10 cellular contexts compared by ENCODE assay signal in the genomic region with DNA sequence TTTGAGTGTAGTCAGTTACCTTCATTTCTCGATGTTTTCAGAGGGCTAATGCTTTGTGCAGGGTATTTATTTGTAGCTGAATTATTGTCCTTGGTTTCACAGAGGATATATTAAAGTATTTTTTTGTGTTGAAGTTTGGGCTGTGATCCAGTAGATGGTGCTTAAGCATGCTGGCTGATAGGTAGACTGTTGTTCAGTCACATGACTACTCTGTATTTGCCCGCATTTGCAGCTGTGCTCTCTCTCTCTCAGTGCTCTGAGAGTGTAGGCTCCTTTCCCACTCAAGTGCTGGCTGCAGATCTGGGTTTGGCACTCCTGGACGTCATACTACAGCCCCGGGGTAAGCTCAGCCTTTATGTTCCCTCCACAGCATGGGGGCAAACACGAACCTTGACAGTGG. TPM values are rescaled to one million over a fixed set of nuclear protein-coding genes. Genes with fewer than 3 reads are reported as not detected.
DNase-seq lines count a peak whose midpoint lies in the region; ATAC-seq and TF ChIP-seq lines count a peak whose summit lies in the region.
"Had no signal": no experiment of that assay in that cellular context is flagged by ENCODE, and none has a peak within 500 bp of the region (broad histone marks: within the 10 kb centered on the region; RNA-seq: fewer than 3 reads in every experiment).

No MANE protein-coding gene starts in this region.

- H3K27me3 ChIP-seq in fibroblast of lung (ENCODE audit: control insufficient read depth, insufficient read depth, low read length) (no peaks in the 10 kb centered on the region), upper lobe of left lung (no peaks in the 10 kb centered on the region)

- ATAC-seq in upper lobe of left lung (ENCODE audit: low FRiP score in 2 of 2), result no peak
- ATAC-seq: activated naive CD4-positive, alpha-beta T cell treated with anti-CD3 and anti-CD28 coated beads, Interleukin-2, amount 50 U/mL, for 72 hours; stimulated activated naive CD8-positive, alpha-beta T cell treated with anti-CD3 and anti-CD28 coated beads, Interleukin-15, amount 100 ng/mL, for 72 hours had no signal

- no peak overlapping the region for H2AFZ ChIP-seq in fibroblast of lung (ENCODE audit: low read length)

- no peak for TF ChIP-seq POLR2A in upper lobe of left lung (IDR thresholded peaks at IDR 0.05)

- no peaks in the 10 kb centered on the region for H3K9me3 ChIP-seq in fibroblast of lung (ENCODE audit: control insufficient read depth, insufficient read depth, low read depth, low read length)
- no peaks in the 10 kb centered on the region for H3K9me3 ChIP-seq in upper lobe of left lung

- H3K4me1 ChIP-seq in fibroblast of lung (ENCODE audit: control insufficient read depth, extremely low read depth, insufficient read depth, low read length) (no peaks in the 10 kb centered on the region), upper lobe of left lung (no peaks in the 10 kb centered on the region)

- DNase-seq in Daoy (ENCODE audit: low read depth) (peak; percentile 22), KBM-7 (peak; percentile 71), NOMO-1 (lab: John Stamatoyannopoulos, UW; ENCODE audit: unreplicated experiment in 2 of 2) (peak; percentile 22 to 61), fibroblast of lung (ENCODE audit: low read depth in 2 of 2) (peak; percentile 1 to 13), upper lobe of left lung (no peak), iPS-NIHi7 (ENCODE audit: extremely low spot score) (no peak)
- DNase-seq in activated naive CD4-positive, alpha-beta T cell treated with anti-CD3 and anti-CD28 coated beads, Interleukin-2, amount 50 U/mL, for 16 hours, result no peak
- DNase-seq: NCI-H1048; stimulated activated naive CD8-positive, alpha-beta T cell treated with anti-CD3 and anti-CD28 coated beads, Interleukin-15, amount 100 ng/mL, for 72 hours had no signal

- H3K4me2 ChIP-seq in fibroblast of lung (ENCODE audit: extremely low read depth, insufficient read depth, low read length), result no peak overlapping the region

- 63 to 84% methylated on average over 2 to 4 of the region's 5 CpGs for WGBS in upper lobe of left lung, 2 donors

- H3K9ac ChIP-seq in fibroblast of lung (ENCODE audit: insufficient read depth, low read length), result no peak overlapping the region

- no peaks in the 10 kb centered on the region for H4K20me1 ChIP-seq in fibroblast of lung (ENCODE audit: control insufficient read depth, extremely low read depth, insufficient read depth, low read length)

- TF ChIP-seq EP300 in upper lobe of left lung (IDR thresholded peaks at IDR 0.05), result no peak

- no peaks in the 10 kb centered on the region for H3K79me2 ChIP-seq in fibroblast of lung (ENCODE audit: control insufficient read depth, insufficient read depth, low read length)

- no peak for TF ChIP-seq CTCF in fibroblast of lung (conservative IDR thresholded peaks at IDR 0.05 in 1 of 2, IDR thresholded peaks at IDR 0.05 in 1 of 2; ENCODE audit: low read depth in 1 of 2, low read length in 2 of 2)
- no peak for TF ChIP-seq CTCF in upper lobe of left lung (IDR thresholded peaks at IDR 0.05)

- H3K27ac ChIP-seq in fibroblast of lung (ENCODE audit: insufficient read depth, low read length) (no peak overlapping the region), upper lobe of left lung (no peak overlapping the region)

- H3K36me3 ChIP-seq in fibroblast of lung (ENCODE audit: control insufficient read depth, insufficient read depth, low read length) (no peaks in the 10 kb centered on the region), upper lobe of left lung (no peaks in the 10 kb centered on the region)

- no peak overlapping the region for H3K4me3 ChIP-seq in fibroblast of lung (replicated peaks in 1 of 4; ENCODE audit: control extremely low read depth in 1 of 4, insufficient read depth in 1 of 4, low read depth in 3 of 4, low read length in 4 of 4)
- H3K4me3 ChIP-seq in upper lobe of left lung, result no peak overlapping the region

- in situ Hi-C loops in KBM-7 (cut with MboI; ENCODE audit: low pct_unique_long_range_greater_than_20kb, low sequenced_read_pairs), result loop anchor here (25.0 kb wide), 1 partner anchor 204 kb away; no protein-coding TSS in a partner anchor

RNA-seq across cellular contexts. Expression of gene RAB40AL, which starts 21.7 kb away (rescaled TPM):
- total RNA-seq in Daoy (2014; rRNA removed; shearing (Covaris generic)), result 0.40 TPM in 1 of 2 replicates, not detected in the other
- 0.26 and 0.33 TPM in 2 replicates for total RNA-seq in fibroblast of lung
- polyA plus RNA-seq in fibroblast of lung, result 0.06 and 0.12 TPM in 2 replicates
- polyA plus RNA-seq in fibroblast of lung (2012), result not detected in 2 replicates
- 2.1 and 4.0 TPM in 2 replicates for polyA minus RNA-seq in fibroblast of lung (ENCODE audit: low replicate concordance)
- total RNA-seq in upper lobe of left lung, result 10 to 100 TPM in 1 of 6 donors, 1 to 10 TPM in 3, under 1 TPM in 1, not detected in 1; 0.71 to 15.7 (median 1.7) TPM

Comparison
In these comparisons a context has a peak if more than half of its experiments do, and no peak if none do; other contexts are left out.
1. DNase-seq: peak in Daoy (single experiment), KBM-7 (single experiment), NOMO-1 (2 of 2) and fibroblast of lung (2 of 2); none in activated naive CD4-positive, alpha-beta T cell treated with anti-CD3 and anti-CD28 coated beads, Interleukin-2, amount 50 U/mL, for 16 hours (single experiment), upper lobe of left lung (0 of 2) and iPS-NIHi7 (single experiment).